ENCODE assay signal across 25 cellular contexts in the genomic region with DNA sequence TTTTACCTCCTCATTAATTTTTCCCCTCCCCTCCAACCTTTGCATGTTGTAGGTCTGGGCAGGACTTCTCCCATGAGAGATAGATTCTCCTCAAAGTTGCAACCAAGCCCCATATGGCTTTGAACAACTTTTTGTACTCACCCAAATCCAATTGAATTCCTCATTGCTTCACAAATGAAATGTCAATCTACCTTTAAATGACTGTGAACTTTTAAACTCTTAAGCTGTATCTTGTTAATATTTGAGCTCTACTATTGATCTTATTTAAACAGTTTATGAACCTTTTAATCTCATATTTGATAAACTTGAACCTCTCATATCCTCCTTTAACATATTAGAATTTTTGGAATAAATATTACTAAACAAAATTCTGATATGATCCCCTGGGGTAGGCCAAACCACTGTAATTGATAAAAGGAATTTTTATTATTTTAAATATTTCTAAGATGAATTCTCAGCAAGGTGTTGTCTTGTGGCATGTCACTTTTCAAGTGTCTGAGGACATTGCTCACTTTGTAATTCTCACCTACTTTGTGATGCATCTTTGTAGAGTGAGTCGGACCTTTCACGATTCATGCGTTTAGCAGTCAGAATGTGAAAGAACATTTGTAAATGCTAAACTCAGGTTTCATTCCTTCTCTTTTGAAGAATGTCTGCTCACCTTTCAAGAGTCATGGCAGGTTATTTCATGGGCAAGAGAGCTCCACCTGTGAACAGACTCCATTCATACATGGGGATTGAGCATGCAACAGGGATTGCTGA. TPM values are rescaled to one million over a fixed set of nuclear protein-coding genes. Genes with fewer than 3 reads are reported as not detected.
"Had no signal": no experiment of that assay in that cellular context is flagged by ENCODE, and none has a peak within 500 bp of the region (broad histone marks: within the 10 kb centered on the region; RNA-seq: fewer than 3 reads in every experiment).

No MANE protein-coding gene starts in this region.

- H3K4me3 ChIP-seq: colonic mucosa, esophagus muscularis mucosa, heart right ventricle, mucosa of descending colon, right atrium auricular region, sigmoid colon, spleen, thoracic aorta, transverse colon, vagina had no signal

- H3K9ac ChIP-seq: parathyroid adenoma had no signal

- DNase-seq: colonic mucosa; effector CD8-positive, alpha-beta T cell; endodermal cell; foreskin melanocyte; glutamatergic neuron; heart right ventricle; hippocampal formation; immature natural killer cell; islet precursor cell; kidney glomerular epithelial cell; mesenchymal stem cell; mucosa of descending colon; naive B cell; sigmoid colon; spleen; stimulated activated CD4-positive, alpha-beta T cell treated with anti-CD3 and anti-CD28 coated beads, Interleukin-4, amount 100 ng/mL, for 4 hours; transverse colon had no signal

- H3K79me2 ChIP-seq: parathyroid adenoma had no signal

- H3K9me3 ChIP-seq: colonic mucosa, esophagus muscularis mucosa, heart right ventricle, mucosa of descending colon, neutrophil, right atrium auricular region, sigmoid colon, spleen, thoracic aorta, transverse colon, vagina had no signal

- H2AFZ ChIP-seq: parathyroid adenoma had no signal

- H3K36me3 ChIP-seq: colonic mucosa, esophagus muscularis mucosa, heart right ventricle, neutrophil, right atrium auricular region, sigmoid colon, spleen, thoracic aorta, transverse colon, vagina had no signal

- H3K27me3 ChIP-seq: colonic mucosa, right atrium auricular region, sigmoid colon, spleen, transverse colon, vagina had no signal

- H3K4me1 ChIP-seq: colonic mucosa, esophagus muscularis mucosa, heart right ventricle, parathyroid adenoma, right atrium auricular region, sigmoid colon, spleen, transverse colon, vagina had no signal

- H3K27ac ChIP-seq: colonic mucosa, esophagus muscularis mucosa, heart right ventricle, neutrophil, parathyroid adenoma, right atrium auricular region, sigmoid colon, spleen, thoracic aorta, transverse colon, vagina had no signal

- ATAC-seq: heart right ventricle; mucosa of descending colon; natural killer cell treated with Interleukin-12 subunit alpha and Interleukin-12 subunit beta and Interleukin-15 and Interleukin-18, amount 100 ng/mL, for 72 hours; stimulated activated memory B cell treated with anti-CD40 and anti-IgM and Interleukin-4, amounts not matched to agents 10 μg/mL and 1 μg/mL and 100 μg/mL, for 72 hours had no signal

RNA-seq across cellular contexts. Expression of a gene that starts 23.4 kb away (rescaled TPM):
- polyA plus RNA-seq: immature natural killer cell had no signal
